In the genomic region with DNA sequence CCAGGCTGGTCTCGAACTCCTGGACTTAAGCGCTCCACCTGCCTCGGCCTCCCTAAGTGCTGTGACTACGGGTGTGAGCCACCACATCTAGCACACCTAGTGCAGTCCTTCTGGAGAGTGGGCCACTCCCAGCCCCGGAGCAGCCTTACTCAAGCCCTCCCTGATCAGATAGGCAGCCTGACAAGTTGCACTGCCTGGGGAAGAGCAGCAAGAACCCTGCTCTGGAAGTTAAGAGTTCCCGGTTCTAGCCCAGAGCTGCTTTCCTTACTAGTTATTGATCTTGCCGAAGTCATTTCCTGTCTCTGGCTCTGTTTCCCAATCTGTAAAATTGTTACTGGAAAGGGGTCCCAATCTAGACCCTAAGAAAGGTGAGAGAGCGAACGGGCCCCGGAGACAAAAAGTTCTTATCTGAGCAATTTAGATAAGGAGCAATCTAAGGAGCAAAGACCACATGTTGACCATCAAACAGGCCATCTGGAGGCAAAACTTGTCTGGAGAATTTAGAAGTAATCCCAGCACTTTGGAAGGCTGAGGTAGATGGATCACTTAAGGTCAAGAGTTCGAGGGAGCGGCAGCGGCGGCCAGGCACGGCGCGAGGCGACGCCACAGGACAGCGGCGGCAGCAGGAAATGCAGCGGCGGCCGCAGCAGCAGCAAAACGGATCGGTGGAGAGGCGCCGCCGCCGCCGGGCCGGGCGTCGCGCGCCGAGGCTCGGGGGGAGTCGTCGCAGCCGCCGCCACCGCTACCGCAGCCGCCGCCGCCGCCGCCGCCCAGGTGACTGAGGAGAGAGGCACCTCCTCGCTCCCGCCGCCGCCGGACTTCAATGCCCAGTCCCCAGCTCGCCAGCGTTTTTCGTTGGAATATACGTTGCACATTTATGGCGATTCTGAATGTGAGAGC, we compare ENCODE assay signal across 1 cellular context.
TF ChIP-seq lines count a peak whose summit lies in the region.

No MANE protein-coding gene starts in this region.

TF ChIP-seq in HepG2, 621 proteins besides CTCF, POLR2A, EP300 and RAD21 (continues in another document):
- TF ChIP-seq ZNF234 (CRISPR knock-in tag; conservative IDR thresholded peaks at IDR 0.05), result no peak
- TF ChIP-seq ZNF253 (CRISPR knock-in tag; IDR thresholded peaks at IDR 0.05; ENCODE audit: borderline replicate concordance), result no peak
- TF ChIP-seq KMT2A (CRISPR knock-in tag; IDR thresholded peaks at IDR 0.05), result peak; percentile 32; the same call in 1 of the 2 replicates
- peak; percentile 68; the same call in 1 of the 2 replicates for TF ChIP-seq MAF1 (CRISPR knock-in tag; IDR thresholded peaks at IDR 0.05; ENCODE audit: borderline replicate concordance)
- TF ChIP-seq MAFG (CRISPR knock-in tag; IDR thresholded peaks at IDR 0.05), result no peak
- TF ChIP-seq MED1 (CRISPR knock-in tag; IDR thresholded peaks at IDR 0.05), result peak; percentile 63
- peak; percentile 61; the same call in 1 of the 2 replicates for TF ChIP-seq GABPB1 (CRISPR knock-in tag; IDR thresholded peaks at IDR 0.05)
- TF ChIP-seq FOXK1 (CRISPR knock-in tag; IDR thresholded peaks at IDR 0.05; ENCODE audit: borderline replicate concordance, low read depth), result 0 out of 2 replicates have a peak, but pooled peaks have one; percentile 28
- TF ChIP-seq ZNF292 (CRISPR knock-in tag; IDR thresholded peaks at IDR 0.05; ENCODE audit: borderline replicate concordance, low read depth), result no peak
- TF ChIP-seq, protein P1, sequence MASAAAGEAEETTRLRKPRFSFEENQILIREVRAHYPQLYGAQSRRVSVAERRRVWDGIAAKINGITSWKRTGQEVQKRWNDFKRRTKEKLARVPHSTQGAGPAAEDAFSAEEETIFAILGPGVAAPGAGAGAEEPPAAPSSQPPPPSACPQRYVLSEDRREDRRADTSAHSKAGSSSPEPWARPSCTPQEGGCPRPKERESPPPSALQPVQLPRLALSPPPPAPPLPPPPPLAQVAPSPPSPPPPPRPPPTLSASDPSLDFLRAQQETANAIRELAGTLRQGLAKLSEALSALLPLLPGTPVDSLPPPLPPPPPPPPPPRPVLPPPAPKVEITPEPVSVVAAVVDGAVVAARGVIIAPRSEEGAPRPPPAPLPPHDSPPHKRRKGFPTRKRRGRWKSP (CRISPR knock-in tag; IDR thresholded peaks at IDR 0.05), result no peak
- 0 out of 2 replicates have a peak, but pooled peaks have one; percentile 53 for TF ChIP-seq FOXJ3 (CRISPR knock-in tag; IDR thresholded peaks at IDR 0.05; ENCODE audit: borderline replicate concordance)
- TF ChIP-seq, protein P2, sequence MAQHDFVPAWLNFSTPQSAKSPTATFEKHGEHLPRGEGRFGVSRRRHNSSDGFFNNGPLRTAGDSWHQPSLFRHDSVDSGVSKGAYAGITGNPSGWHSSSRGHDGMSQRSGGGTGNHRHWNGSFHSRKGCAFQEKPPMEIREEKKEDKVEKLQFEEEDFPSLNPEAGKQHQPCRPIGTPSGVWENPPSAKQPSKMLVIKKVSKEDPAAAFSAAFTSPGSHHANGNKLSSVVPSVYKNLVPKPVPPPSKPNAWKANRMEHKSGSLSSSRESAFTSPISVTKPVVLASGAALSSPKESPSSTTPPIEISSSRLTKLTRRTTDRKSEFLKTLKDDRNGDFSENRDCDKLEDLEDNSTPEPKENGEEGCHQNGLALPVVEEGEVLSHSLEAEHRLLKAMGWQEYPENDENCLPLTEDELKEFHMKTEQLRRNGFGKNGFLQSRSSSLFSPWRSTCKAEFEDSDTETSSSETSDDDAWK (CRISPR knock-in tag; IDR thresholded peaks at IDR 0.05), result no peak
- no peak for TF ChIP-seq SIN3A (IDR thresholded peaks at IDR 0.05; ENCODE audit: borderline replicate concordance, low read depth, low read length)
- TF ChIP-seq ZNF512B (CRISPR knock-in tag; IDR thresholded peaks at IDR 0.05; ENCODE audit: borderline replicate concordance), result no peak
- TF ChIP-seq ERF (CRISPR knock-in tag; IDR thresholded peaks at IDR 0.05), result 0 out of 2 replicates have a peak, but pooled peaks have one; percentile 6
- peak; percentile 25 for TF ChIP-seq FOXA3 (CRISPR knock-in tag; IDR thresholded peaks at IDR 0.05)
- TF ChIP-seq PTBP1 (IDR thresholded peaks at IDR 0.05; ENCODE audit: low read depth, low read length, poor library complexity, severe bottlenecking), result no peak
- TF ChIP-seq, protein P3, sequence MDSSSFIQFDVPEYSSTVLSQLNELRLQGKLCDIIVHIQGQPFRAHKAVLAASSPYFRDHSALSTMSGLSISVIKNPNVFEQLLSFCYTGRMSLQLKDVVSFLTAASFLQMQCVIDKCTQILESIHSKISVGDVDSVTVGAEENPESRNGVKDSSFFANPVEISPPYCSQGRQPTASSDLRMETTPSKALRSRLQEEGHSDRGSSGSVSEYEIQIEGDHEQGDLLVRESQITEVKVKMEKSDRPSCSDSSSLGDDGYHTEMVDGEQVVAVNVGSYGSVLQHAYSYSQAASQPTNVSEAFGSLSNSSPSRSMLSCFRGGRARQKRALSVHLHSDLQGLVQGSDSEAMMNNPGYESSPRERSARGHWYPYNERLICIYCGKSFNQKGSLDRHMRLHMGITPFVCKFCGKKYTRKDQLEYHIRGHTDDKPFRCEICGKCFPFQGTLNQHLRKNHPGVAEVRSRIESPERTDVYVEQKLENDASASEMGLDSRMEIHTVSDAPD (CRISPR knock-in tag; IDR thresholded peaks at IDR 0.05), result peak; percentile 38; the same call in 1 of the 2 replicates
- peak; percentile 22; the same call in 1 of the 2 replicates for TF ChIP-seq HDAC2 (CRISPR knock-in tag; IDR thresholded peaks at IDR 0.05)
- peak; percentile 32; the same call in 1 of the 2 replicates for TF ChIP-seq MIER3 (CRISPR knock-in tag; IDR thresholded peaks at IDR 0.05; ENCODE audit: borderline replicate concordance)
- TF ChIP-seq ZNF501 (CRISPR knock-in tag; IDR thresholded peaks at IDR 0.05), result 0 out of 2 replicates have a peak, but pooled peaks have one; percentile 62
- peak; percentile 73 for TF ChIP-seq SAP130 (CRISPR knock-in tag; IDR thresholded peaks at IDR 0.05; ENCODE audit: low read depth)
- no peak for TF ChIP-seq NONO (IDR thresholded peaks at IDR 0.05)
- 0 out of 2 replicates have a peak, but pooled peaks have one; percentile 35 for TF ChIP-seq NONO (CRISPR knock-in tag; conservative IDR thresholded peaks at IDR 0.05)
- peak; percentile 20; the same call in 1 of the 2 replicates for TF ChIP-seq POGK (CRISPR knock-in tag; conservative IDR thresholded peaks at IDR 0.05)
- peak; percentile 71 for TF ChIP-seq YY1 (IDR thresholded peaks at IDR 0.05; ENCODE audit: insufficient read depth, insufficient replicate concordance, low read depth, low read length)
- no peak for TF ChIP-seq ZKSCAN5 (CRISPR knock-in tag; IDR thresholded peaks at IDR 0.05)
- no peak for TF ChIP-seq MTF1 (CRISPR knock-in tag; IDR thresholded peaks at IDR 0.05)
- no peak for TF ChIP-seq SMAD9 (CRISPR knock-in tag; IDR thresholded peaks at IDR 0.05)
- TF ChIP-seq CBX2 (IDR thresholded peaks at IDR 0.05; ENCODE audit: low read depth, low read length), result no peak
- 0 out of 2 replicates have a peak, but pooled peaks have one; percentile 15 for TF ChIP-seq CBX2 (CRISPR knock-in tag; IDR thresholded peaks at IDR 0.05; ENCODE audit: low read depth)
- peak; percentile 85 for TF ChIP-seq RBFOX2 (IDR thresholded peaks at IDR 0.05; ENCODE audit: low read depth, low read length)
- no peak for TF ChIP-seq NR2C2 (CRISPR knock-in tag; IDR thresholded peaks at IDR 0.05; ENCODE audit: borderline replicate concordance)
- TF ChIP-seq, protein P4, sequence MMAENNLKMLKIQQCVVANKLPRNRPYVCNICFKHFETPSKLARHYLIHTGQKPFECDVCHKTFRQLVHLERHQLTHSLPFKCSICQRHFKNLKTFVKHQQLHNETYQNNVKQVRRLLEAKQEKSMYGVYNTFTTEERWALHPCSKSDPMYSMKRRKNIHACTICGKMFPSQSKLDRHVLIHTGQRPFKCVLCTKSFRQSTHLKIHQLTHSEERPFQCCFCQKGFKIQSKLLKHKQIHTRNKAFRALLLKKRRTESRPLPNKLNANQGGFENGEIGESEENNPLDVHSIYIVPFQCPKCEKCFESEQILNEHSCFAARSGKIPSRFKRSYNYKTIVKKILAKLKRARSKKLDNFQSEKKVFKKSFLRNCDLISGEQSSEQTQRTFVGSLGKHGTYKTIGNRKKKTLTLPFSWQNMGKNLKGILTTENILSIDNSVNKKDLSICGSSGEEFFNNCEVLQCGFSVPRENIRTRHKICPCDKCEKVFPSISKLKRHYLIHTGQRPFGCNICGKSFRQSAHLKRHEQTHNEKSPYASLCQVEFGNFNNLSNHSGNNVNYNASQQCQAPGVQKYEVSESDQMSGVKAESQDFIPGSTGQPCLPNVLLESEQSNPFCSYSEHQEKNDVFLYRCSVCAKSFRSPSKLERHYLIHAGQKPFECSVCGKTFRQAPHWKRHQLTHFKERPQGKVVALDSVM (CRISPR knock-in tag; IDR thresholded peaks at IDR 0.05), result peak; percentile 93
- no peak for TF ChIP-seq ZFP62 (CRISPR knock-in tag; IDR thresholded peaks at IDR 0.05)
- peak; percentile 76 for TF ChIP-seq IKZF4 (CRISPR knock-in tag; IDR thresholded peaks at IDR 0.05; ENCODE audit: borderline replicate concordance, low read depth, not compliant biosample characterization)
- peak; percentile 85 for TF ChIP-seq RARA (CRISPR knock-in tag; IDR thresholded peaks at IDR 0.05)
- TF ChIP-seq SKI (IDR thresholded peaks at IDR 0.05; ENCODE audit: partially characterized antibody), result peak; percentile 87
- TF ChIP-seq STAG1 (CRISPR knock-in tag; IDR thresholded peaks at IDR 0.05), result peak; percentile 54
- TF ChIP-seq MTF2 (CRISPR knock-in tag; IDR thresholded peaks at IDR 0.05; ENCODE audit: borderline replicate concordance), result peak; percentile 11; the same call in 1 of the 2 replicates
- TF ChIP-seq, protein P5, sequence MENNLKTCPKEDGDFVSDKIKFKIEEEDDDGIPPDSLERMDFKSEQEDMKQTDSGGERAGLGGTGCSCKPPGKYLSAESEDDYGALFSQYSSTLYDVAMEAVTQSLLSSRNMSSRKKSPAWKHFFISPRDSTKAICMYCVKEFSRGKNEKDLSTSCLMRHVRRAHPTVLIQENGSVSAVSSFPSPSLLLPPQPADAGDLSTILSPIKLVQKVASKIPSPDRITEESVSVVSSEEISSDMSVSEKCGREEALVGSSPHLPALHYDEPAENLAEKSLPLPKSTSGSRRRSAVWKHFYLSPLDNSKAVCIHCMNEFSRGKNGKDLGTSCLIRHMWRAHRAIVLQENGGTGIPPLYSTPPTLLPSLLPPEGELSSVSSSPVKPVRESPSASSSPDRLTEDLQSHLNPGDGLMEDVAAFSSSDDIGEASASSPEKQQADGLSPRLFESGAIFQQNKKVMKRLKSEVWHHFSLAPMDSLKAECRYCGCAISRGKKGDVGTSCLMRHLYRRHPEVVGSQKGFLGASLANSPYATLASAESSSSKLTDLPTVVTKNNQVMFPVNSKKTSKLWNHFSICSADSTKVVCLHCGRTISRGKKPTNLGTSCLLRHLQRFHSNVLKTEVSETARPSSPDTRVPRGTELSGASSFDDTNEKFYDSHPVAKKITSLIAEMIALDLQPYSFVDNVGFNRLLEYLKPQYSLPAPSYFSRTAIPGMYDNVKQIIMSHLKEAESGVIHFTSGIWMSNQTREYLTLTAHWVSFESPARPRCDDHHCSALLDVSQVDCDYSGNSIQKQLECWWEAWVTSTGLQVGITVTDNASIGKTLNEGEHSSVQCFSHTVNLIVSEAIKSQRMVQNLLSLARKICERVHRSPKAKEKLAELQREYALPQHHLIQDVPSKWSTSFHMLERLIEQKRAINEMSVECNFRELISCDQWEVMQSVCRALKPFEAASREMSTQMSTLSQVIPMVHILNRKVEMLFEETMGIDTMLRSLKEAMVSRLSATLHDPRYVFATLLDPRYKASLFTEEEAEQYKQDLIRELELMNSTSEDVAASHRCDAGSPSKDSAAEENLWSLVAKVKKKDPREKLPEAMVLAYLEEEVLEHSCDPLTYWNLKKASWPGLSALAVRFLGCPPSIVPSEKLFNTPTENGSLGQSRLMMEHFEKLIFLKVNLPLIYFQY (CRISPR knock-in tag; IDR thresholded peaks at IDR 0.05; ENCODE audit: borderline replicate concordance), result no peak; the same call in 1 of the 2 replicates
- no peak for TF ChIP-seq ARID2 (CRISPR knock-in tag; IDR thresholded peaks at IDR 0.05; ENCODE audit: borderline replicate concordance)
- TF ChIP-seq BRD4 (CRISPR knock-in tag; IDR thresholded peaks at IDR 0.05), result peak; percentile 37; the same call in 1 of the 2 replicates
- no peak for TF ChIP-seq FOXK2 (IDR thresholded peaks at IDR 0.05)
- TF ChIP-seq ZNF205 (CRISPR knock-in tag; IDR thresholded peaks at IDR 0.05), result peak; percentile 69
- no peak for TF ChIP-seq SMYD3 (CRISPR knock-in tag; IDR thresholded peaks at IDR 0.05)
- 0 out of 2 replicates have a peak, but pooled peaks have one; percentile 22 for TF ChIP-seq ZNF275 (CRISPR knock-in tag; IDR thresholded peaks at IDR 0.05; ENCODE audit: borderline replicate concordance)
